In the genomic region with DNA sequence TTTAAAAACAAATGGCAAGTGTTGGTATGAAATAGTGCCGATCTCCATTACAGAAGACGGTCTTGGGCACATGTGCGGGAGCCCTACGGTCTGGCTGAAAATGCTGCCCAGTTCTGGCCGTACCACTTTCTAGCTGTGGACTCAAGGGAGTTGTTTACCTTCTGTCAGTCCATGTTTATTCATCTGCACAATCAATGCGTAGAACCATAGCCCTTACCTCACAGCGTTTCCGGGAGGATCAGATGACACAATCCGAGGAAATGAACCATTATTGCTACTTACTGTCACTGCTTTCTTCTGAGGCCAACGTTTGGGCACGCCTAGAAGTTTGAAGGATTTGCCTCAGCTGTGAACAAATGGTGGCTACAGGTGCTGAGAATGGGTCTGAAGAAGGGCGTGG, we compare ENCODE assay signal across 8 cellular contexts. TPM values are rescaled to one million over a fixed set of nuclear protein-coding genes. Genes with fewer than 3 reads are reported as not detected.
A peak's percentile ranks its signal among the peaks of the same experiment; 100 is the strongest.
DNase-seq lines count a peak whose midpoint lies in the region; ATAC-seq, FAIRE-seq and TF ChIP-seq lines count a peak whose summit lies in the region.

No MANE protein-coding gene starts in this region.

- H3K79me2 ChIP-seq in keratinocyte (ENCODE audit: control insufficient read depth, insufficient read depth, low read length), result no peaks in the 10 kb centered on the region

- H3K27ac ChIP-seq in keratinocyte (ENCODE audit: control insufficient read depth, insufficient read depth, low read length) (no peak overlapping the region), sigmoid colon (no peak overlapping the region)

- peak overlapping the region; percentile 3 for H2AFZ ChIP-seq in keratinocyte (ENCODE audit: control insufficient read depth, low read length)

- dilution Hi-C loops in keratinocyte (cut with MboI; ENCODE audit: extremely low pct_ligation_motif_present, low sequenced_read_pairs), result no loop called here

- intact Hi-C loops in posterior cingulate gyrus (cut with DNase I) (no loop called here), sigmoid colon (cut with DNase I) (no loop called here)

- H3K36me3 ChIP-seq in GM06990 (ENCODE audit: control insufficient read depth, insufficient read depth, low read length) (no peaks in the 10 kb centered on the region), keratinocyte (ENCODE audit: control insufficient read depth in 2 of 2, extremely low read depth in 1 of 2, insufficient read depth in 2 of 2, low read length in 2 of 2) (no peaks in the 10 kb centered on the region), sigmoid colon (no peaks in the 10 kb centered on the region)

- WGBS in sigmoid colon, 2 donors, result 3 to 20% methylated on average over 12 of the region's 12 CpGs

- no peaks in the 10 kb centered on the region for H3K27me3 ChIP-seq in GM06990 (replicated peaks; ENCODE audit: control insufficient read depth, insufficient read depth, low read length)
- H3K27me3 ChIP-seq in keratinocyte (ENCODE audit: control insufficient read depth, extremely low read depth, insufficient read depth, low read length), result peaks cover 8% of the 10 kb centered on the region
- H3K27me3 ChIP-seq in sigmoid colon, result peaks cover 0 to 5% (median 0%) of the 10 kb centered on the region in 3 donors

- no peak for ATAC-seq in WTC11

- H3K36me3 Mint-ChIP-seq in WTC11, result no peaks in the 10 kb centered on the region

- peak overlapping the region; percentile 39 for H3K4me2 ChIP-seq in keratinocyte (ENCODE audit: control insufficient read depth, extremely low read depth, insufficient read depth, low read depth, low read length)

- H3K4me1 Mint-ChIP-seq in WTC11, result peaks cover 9% of the 10 kb centered on the region; the same call in 1 of the 2 replicates

- TF ChIP-seq CTCF in GM06990 (IDR thresholded peaks at IDR 0.05; ENCODE audit: insufficient read depth, low read length, poor library complexity, severe bottlenecking), result no peak
- no peak for TF ChIP-seq CTCF in WTC11 (IDR thresholded peaks at IDR 0.05)
- TF ChIP-seq CTCF in keratinocyte (optimal IDR thresholded peaks at IDR 0.05 in 1 of 3, IDR thresholded peaks at IDR 0.05 in 1 of 3, conservative IDR thresholded peaks at IDR 0.05 in 1 of 3; ENCODE audit: extremely low read depth in 1 of 3, insufficient read depth in 2 of 3, low read length in 3 of 3), result no peak
- no peak for TF ChIP-seq CTCF in sigmoid colon (IDR thresholded peaks at IDR 0.05)

- H3K27ac Mint-ChIP-seq in WTC11, result peak overlapping the region; percentile 15; the same call in 1 of the 2 replicates

- no peak for TF ChIP-seq EP300 in sigmoid colon (IDR thresholded peaks at IDR 0.05)

- H3K4me1 ChIP-seq in keratinocyte (ENCODE audit: control insufficient read depth, extremely low read depth, insufficient read depth, low read length) (peaks cover 17% of the 10 kb centered on the region), sigmoid colon (peaks cover 0 to 7% (median 0%) of the 10 kb centered on the region in 4 donors)

- DNase-seq in GM06990 (ENCODE audit: extremely low read depth, insufficient read length) (no peak), NCI-H146 treated with DMSO at 0.1 percent for 48 hours (lab: John Stamatoyannopoulos, UW; ENCODE audit: unreplicated experiment) (peak; percentile 30), WTC11 (ENCODE audit: low spot score) (no peak), keratinocyte (ENCODE audit: low read depth, low spot score) (no peak), RKO (ENCODE audit: low spot score) (no peak), posterior cingulate gyrus (no peak), 8988T (no peak), sigmoid colon (no peak)

- no peak overlapping the region for H3K9ac ChIP-seq in keratinocyte (ENCODE audit: control insufficient read depth, extremely low read depth, insufficient read depth, low read length)

- CTCF ChIA-PET in WTC11 (lab: Charles Lee), result interaction anchor here (0.6 kb wide), 2 partner anchors 18 to 175 kb away, joined by 3 to 4 read pairs; no protein-coding TSS in a partner anchor

- H3K9me3 ChIP-seq in keratinocyte (ENCODE audit: control insufficient read depth, low read depth, low read length) (no peaks in the 10 kb centered on the region), sigmoid colon (no peaks in the 10 kb centered on the region)

- H3K9me1 ChIP-seq in keratinocyte (ENCODE audit: control insufficient read depth, extremely low read depth, insufficient read depth, low read length), result peaks cover 3% of the 10 kb centered on the region

- H3K4me3 Mint-ChIP-seq in WTC11, result no peak overlapping the region

- POLR2A ChIA-PET in WTC11 (lab: Charles Lee), result no interaction called here

- TF ChIP-seq POLR2A in sigmoid colon (IDR thresholded peaks at IDR 0.05), result no peak

- H3K4me3 ChIP-seq in GM06990 (replicated peaks; ENCODE audit: low read depth, low read length) (peak overlapping the region; percentile 8; the same call in 1 of the 2 replicates), keratinocyte (ENCODE audit: control insufficient read depth in 2 of 3, extremely low read depth in 1 of 3, insufficient read depth in 2 of 3, low read depth in 1 of 3, low read length in 3 of 3) (no peak overlapping the region), sigmoid colon (no peak overlapping the region)

- H3K27me3 Mint-ChIP-seq in WTC11 (ENCODE audit: low read depth), result no peaks in the 10 kb centered on the region

- H3K9me3 Mint-ChIP-seq in WTC11, result peaks cover 3% of the 10 kb centered on the region; the same call in 1 of the 2 replicates

- peak; percentile 29 for FAIRE-seq in keratinocyte (lab: Jason Lieb, UNC)

- H4K20me1 ChIP-seq in keratinocyte (ENCODE audit: control insufficient read depth, extremely low read depth, insufficient read depth, low read length), result no peaks in the 10 kb centered on the region

TF ChIP-seq in WTC11, 78 proteins besides CTCF, POLR2A, EP300 and RAD21:
- peak; percentile 88 for TF ChIP-seq GABPB1 (CRISPR knock-in tag; IDR thresholded peaks at IDR 0.05)
- no peak for TF ChIP-seq IRF2 (CRISPR knock-in tag; IDR thresholded peaks at IDR 0.05; ENCODE audit: borderline replicate concordance, low read depth)

RNA-seq across cellular contexts. Expression of gene GADD45B, which starts 31.2 kb away (rescaled TPM):
- total RNA-seq in WTC11 (2021), result 17.9 to 27.5 TPM (median 23.2 TPM) in 3 replicates
- 20.6 to 32.4 TPM (median 26.8 TPM) in 3 replicates for polyA plus RNA-seq in keratinocyte
- 149 TPM for polyA plus RNA-seq in keratinocyte (2011; ENCODE audit: low read depth)
- 9.5 and 12.5 TPM in 2 replicates for polyA plus RNA-seq in keratinocyte (2011; cell fraction: cytosol; rRNA removed)
- 34.9 and 41.2 TPM in 2 replicates for polyA plus RNA-seq in keratinocyte (2011; cell fraction: nucleus; rRNA removed)
- 21.0 and 188 TPM in 2 replicates for polyA plus RNA-seq in keratinocyte (2012; ENCODE audit: low replicate concordance)
- polyA minus RNA-seq in keratinocyte, result 9.5 to 21.8 TPM (median 13.7 TPM) in 3 replicates
- 40.5 TPM for polyA minus RNA-seq in keratinocyte (2011; cell fraction: cytosol; rRNA and poly(A)+ RNA removed)
- 16.2 and 25.8 TPM in 2 replicates for polyA minus RNA-seq in keratinocyte (2011; cell fraction: nucleus; rRNA and poly(A)+ RNA removed)
- total RNA-seq in sigmoid colon, result 100 to 1,000 TPM in 2 of 4 donors, 10 to 100 TPM in 2; 82.0 to 708 (median 108) TPM
- 10 to 100 TPM; 25.0 to 56.3 (median 54.7) TPM for polyA plus RNA-seq in sigmoid colon

RNA-seq across cellular contexts. Expression of gene LMNB2, which starts 50.4 kb away (rescaled TPM):
- total RNA-seq in WTC11 (2021) (204 to 216 TPM (median 212 TPM) in 3 replicates), sigmoid colon (10 to 100 TPM in 3 of 4 donors, 1 to 10 TPM in 1; 7.4 to 19.7 (median 12.6) TPM)
- polyA plus RNA-seq in keratinocyte (55.7 to 84.8 TPM (median 80.1 TPM) in 3 replicates), sigmoid colon (10 to 100 TPM; 15.0 to 74.4 (median 20.3) TPM)
- 8.0 TPM for polyA plus RNA-seq in keratinocyte (2011; ENCODE audit: low read depth)
- polyA plus RNA-seq in keratinocyte (2011; cell fraction: cytosol; rRNA removed), result 37.6 and 49.0 TPM in 2 replicates
- polyA plus RNA-seq in keratinocyte (2011; cell fraction: nucleus; rRNA removed), result 59.8 and 68.0 TPM in 2 replicates
- 12.4 and 76.0 TPM in 2 replicates for polyA plus RNA-seq in keratinocyte (2012; ENCODE audit: low replicate concordance)
- 46.8 to 87.1 TPM (median 57.1 TPM) in 3 replicates for polyA minus RNA-seq in keratinocyte
- 90.9 TPM for polyA minus RNA-seq in keratinocyte (2011; cell fraction: cytosol; rRNA and poly(A)+ RNA removed)
- polyA minus RNA-seq in keratinocyte (2011; cell fraction: nucleus; rRNA and poly(A)+ RNA removed), result 21.3 and 24.7 TPM in 2 replicates
